1 cellular context compared by ENCODE assay signal in genomic region chr19:5908773-5909442, GRCh38.
TF ChIP-seq lines count a peak whose summit lies in the region.

No MANE protein-coding gene starts in this region.

TF ChIP-seq in HepG2, 621 proteins besides CTCF, POLR2A, EP300 and RAD21 (continued from another document and continues in another):
- TF ChIP-seq ZNF280D (CRISPR knock-in tag; IDR thresholded peaks at IDR 0.05) (no peak), SP5 (CRISPR knock-in tag; IDR thresholded peaks at IDR 0.05; ENCODE audit: borderline replicate concordance, low read depth) (no peak), E2F5 (CRISPR knock-in tag; conservative IDR thresholded peaks at IDR 0.05) (no peak), DRAP1 (CRISPR knock-in tag; IDR thresholded peaks at IDR 0.05) (0 out of 2 replicates have a peak, but pooled peaks have one; percentile 5), ZNF670 (CRISPR knock-in tag; IDR thresholded peaks at IDR 0.05; ENCODE audit: borderline replicate concordance) (no peak), PBX2 (CRISPR knock-in tag; IDR thresholded peaks at IDR 0.05) (no peak), CAMTA2 (CRISPR knock-in tag; IDR thresholded peaks at IDR 0.05; ENCODE audit: borderline replicate concordance) (no peak), ZBTB33 (CRISPR knock-in tag; IDR thresholded peaks at IDR 0.05) (no peak), SSRP1 (CRISPR knock-in tag; IDR thresholded peaks at IDR 0.05) (no peak), ZFP37 (CRISPR knock-in tag; IDR thresholded peaks at IDR 0.05; ENCODE audit: borderline replicate concordance) (no peak), ZNF451 (CRISPR knock-in tag; IDR thresholded peaks at IDR 0.05) (no peak), WIZ (CRISPR knock-in tag; IDR thresholded peaks at IDR 0.05) (no peak), FOXO1 (CRISPR knock-in tag; IDR thresholded peaks at IDR 0.05) (no peak), ZNF678 (CRISPR knock-in tag; IDR thresholded peaks at IDR 0.05) (no peak; the same call in 1 of the 2 replicates), ATF7 (IDR thresholded peaks at IDR 0.05) (no peak), ATF7 (CRISPR knock-in tag; IDR thresholded peaks at IDR 0.05) (no peak), DNMT1 (CRISPR knock-in tag; IDR thresholded peaks at IDR 0.05) (no peak), KDM5A (IDR thresholded peaks at IDR 0.05; ENCODE audit: borderline replicate concordance, low read length) (no peak), AHDC1 (CRISPR knock-in tag; IDR thresholded peaks at IDR 0.05; ENCODE audit: borderline replicate concordance) (no peak), ZFP36L1 (CRISPR knock-in tag; IDR thresholded peaks at IDR 0.05) (no peak; the same call in 1 of the 2 replicates), ZNF562 (CRISPR knock-in tag; IDR thresholded peaks at IDR 0.05; ENCODE audit: borderline replicate concordance) (no peak), SP2 (CRISPR knock-in tag; IDR thresholded peaks at IDR 0.05) (no peak), PRDM10 (CRISPR knock-in tag; IDR thresholded peaks at IDR 0.05; ENCODE audit: low read depth) (peak; percentile 68; the same call in 1 of the 2 replicates), ZNF761 (CRISPR knock-in tag; conservative IDR thresholded peaks at IDR 0.05) (peak; percentile 22), ZNF747 (CRISPR knock-in tag; IDR thresholded peaks at IDR 0.05; ENCODE audit: borderline replicate concordance) (no peak; the same call in 1 of the 2 replicates), ZBTB10 (CRISPR knock-in tag; IDR thresholded peaks at IDR 0.05; ENCODE audit: borderline replicate concordance) (no peak), ZNF205 (CRISPR knock-in tag; IDR thresholded peaks at IDR 0.05) (no peak), KAT7 (CRISPR knock-in tag; IDR thresholded peaks at IDR 0.05; ENCODE audit: borderline replicate concordance) (no peak), ZNF607 (CRISPR knock-in tag; IDR thresholded peaks at IDR 0.05; ENCODE audit: borderline replicate concordance) (no peak), GTF3A (CRISPR knock-in tag; conservative IDR thresholded peaks at IDR 0.05) (no peak), NFYB (CRISPR knock-in tag; IDR thresholded peaks at IDR 0.05) (no peak), ZNF781 (CRISPR knock-in tag; IDR thresholded peaks at IDR 0.05; ENCODE audit: borderline replicate concordance, not compliant biosample characterization) (no peak), NPAS2 (CRISPR knock-in tag; IDR thresholded peaks at IDR 0.05; ENCODE audit: borderline replicate concordance) (no peak), HOXA5 (CRISPR knock-in tag; IDR thresholded peaks at IDR 0.05) (no peak), CENPX (CRISPR knock-in tag; IDR thresholded peaks at IDR 0.05) (no peak), CENPT (CRISPR knock-in tag; IDR thresholded peaks at IDR 0.05; ENCODE audit: low read depth) (no peak), SP1 (IDR thresholded peaks at IDR 0.05) (no peak), SP1 (CRISPR knock-in tag; IDR thresholded peaks at IDR 0.05) (no peak), SAP130 (CRISPR knock-in tag; IDR thresholded peaks at IDR 0.05; ENCODE audit: low read depth) (peak; percentile 71), ZNF207 (IDR thresholded peaks at IDR 0.05; ENCODE audit: borderline replicate concordance) (no peak), PRMT3 (CRISPR knock-in tag; IDR thresholded peaks at IDR 0.05; ENCODE audit: borderline replicate concordance, low read depth) (no peak), PHF21A (CRISPR knock-in tag; IDR thresholded peaks at IDR 0.05) (peak; percentile 74), PITX1 (CRISPR knock-in tag; IDR thresholded peaks at IDR 0.05) (peak; percentile 73; the same call in 1 of the 2 replicates), NR2F6 (IDR thresholded peaks at IDR 0.05) (peak; percentile 19; the same call in 1 of the 2 replicates), NR2F6 (CRISPR knock-in tag; IDR thresholded peaks at IDR 0.05) (peak; percentile 50; the same call in 1 of the 2 replicates)
